In genomic region chr12:4153343-4153892, GRCh38 we compare ENCODE assay signal across 8 cellular contexts.
DNase-seq lines count a peak whose midpoint lies in the region; ATAC-seq and TF ChIP-seq lines count a peak whose summit lies in the region.

No MANE protein-coding gene starts in this region.

- H3K36me3 Mint-ChIP-seq in dendritic cell treated with granulocyte-macrophage colony-stimulating factor and Interleukin-4, amounts not matched to agents 40 ng/mL and 50 ng/mL, for 4 days (ENCODE audit: low read depth), result no peaks in the 10 kb centered on the region
- no peaks in the 10 kb centered on the region for H3K36me3 Mint-ChIP-seq in stimulated activated naive CD8-positive, alpha-beta T cell treated with anti-CD3 and anti-CD28 coated beads, Interleukin-15, Interleukin-2, amounts not matched to agents 100 ng/mL and 50 ng/mL, for 24 hours (ENCODE audit: low read depth)

- peak; percentile 48 for TF ChIP-seq POLR2A in GM18505 (IDR thresholded peaks at IDR 0.05; ENCODE audit: borderline replicate concordance, extremely low read depth, insufficient read depth, insufficient read length)

- H3K9me3 Mint-ChIP-seq in dendritic cell treated with granulocyte-macrophage colony-stimulating factor and Interleukin-4, amounts not matched to agents 40 ng/mL and 50 ng/mL, for 4 days, result no peaks in the 10 kb centered on the region
- no peaks in the 10 kb centered on the region for H3K9me3 Mint-ChIP-seq in stimulated activated naive CD8-positive, alpha-beta T cell treated with anti-CD3 and anti-CD28 coated beads, Interleukin-15, Interleukin-2, amounts not matched to agents 100 ng/mL and 50 ng/mL, for 24 hours

- no peaks in the 10 kb centered on the region for H3F3A ChIP-seq in SU-DHL-6 (ENCODE audit: insufficient read depth)

- no peak overlapping the region for H3K4me3 ChIP-seq in SU-DHL-6 (ENCODE audit: insufficient read depth, low read length, poor library complexity, severe bottlenecking)

- no peaks in the 10 kb centered on the region for H3K79me2 ChIP-seq in SU-DHL-6 (ENCODE audit: insufficient read depth, low read length)

- TF ChIP-seq CTCF in SU-DHL-6 (IDR thresholded peaks at IDR 0.05; ENCODE audit: insufficient read depth, low read length, poor library complexity, severe bottlenecking), result no peak

- peaks cover 32% of the 10 kb centered on the region for H3K27me3 Mint-ChIP-seq in dendritic cell treated with granulocyte-macrophage colony-stimulating factor and Interleukin-4, amounts not matched to agents 40 ng/mL and 50 ng/mL, for 4 days
- no peaks in the 10 kb centered on the region for H3K27me3 Mint-ChIP-seq in stimulated activated naive CD8-positive, alpha-beta T cell treated with anti-CD3 and anti-CD28 coated beads, Interleukin-15, Interleukin-2, amounts not matched to agents 100 ng/mL and 50 ng/mL, for 24 hours

- intact Hi-C loops in dendritic cell treated with granulocyte-macrophage colony-stimulating factor and Interleukin-4, amounts not matched to agents 40 ng/mL and 50 ng/mL, for 4 days (cut with micrococcal nuclease), result loop anchor here (10.0 kb wide), 1 partner anchor 61 kb away; no protein-coding TSS in a partner anchor

- no peaks in the 10 kb centered on the region for H3K36me3 ChIP-seq in SU-DHL-6 (ENCODE audit: low read length)

- H2AFZ ChIP-seq in SU-DHL-6 (ENCODE audit: low read depth, low read length, severe bottlenecking), result peak overlapping the region; percentile 75

- H3K9ac ChIP-seq in SU-DHL-6 (ENCODE audit: low read length), result no peak overlapping the region

- DNase-seq in middle frontal gyrus (ENCODE audit: extremely low spot score, low spot score), result no peak
- no peak for DNase-seq in NCI-H446 treated with DMSO at 0.1 percent for 48 hours (lab: John Stamatoyannopoulos, UW)
- no peak for DNase-seq in amygdala (lab: John Stamatoyannopoulos, UW)

- peak overlapping the region; percentile 65 for H3K27ac Mint-ChIP-seq in dendritic cell treated with granulocyte-macrophage colony-stimulating factor and Interleukin-4, amounts not matched to agents 40 ng/mL and 50 ng/mL, for 4 days
- peak overlapping the region; percentile 95 for H3K27ac Mint-ChIP-seq in stimulated activated naive CD8-positive, alpha-beta T cell treated with anti-CD3 and anti-CD28 coated beads, Interleukin-15, Interleukin-2, amounts not matched to agents 100 ng/mL and 50 ng/mL, for 24 hours

- ATAC-seq in GM18505 (IDR thresholded peaks at IDR 0.05; ENCODE audit: unreplicated experiment), result peak; percentile 61
- ATAC-seq in HG02623 (IDR thresholded peaks at IDR 0.05; ENCODE audit: unreplicated experiment), result peak; percentile 75

- H3K4me1 Mint-ChIP-seq in dendritic cell treated with granulocyte-macrophage colony-stimulating factor and Interleukin-4, amounts not matched to agents 40 ng/mL and 50 ng/mL, for 4 days (ENCODE audit: low read depth), result peaks cover 50% of the 10 kb centered on the region
- H3K4me1 Mint-ChIP-seq in stimulated activated naive CD8-positive, alpha-beta T cell treated with anti-CD3 and anti-CD28 coated beads, Interleukin-15, Interleukin-2, amounts not matched to agents 100 ng/mL and 50 ng/mL, for 24 hours (ENCODE audit: low read depth), result peaks cover 95% of the 10 kb centered on the region

- H3K27me3 ChIP-seq in SU-DHL-6 (ENCODE audit: low read length), result no peaks in the 10 kb centered on the region

- H3K9me2 ChIP-seq in SU-DHL-6 (replicated peaks; ENCODE audit: insufficient read depth, low read length), result no peaks in the 10 kb centered on the region

- H4K20me1 ChIP-seq in SU-DHL-6 (ENCODE audit: low read depth, low read length), result no peaks in the 10 kb centered on the region

- no peak overlapping the region; the same call in 1 of the 2 replicates for H3K27ac ChIP-seq in SU-DHL-6 (ENCODE audit: low read depth, low read length)

- peak overlapping the region; percentile 29 for H3K4me2 ChIP-seq in SU-DHL-6 (ENCODE audit: low read depth, low read length, poor library complexity, severe bottlenecking)

- H3K4me3 Mint-ChIP-seq in dendritic cell treated with granulocyte-macrophage colony-stimulating factor and Interleukin-4, amounts not matched to agents 40 ng/mL and 50 ng/mL, for 4 days, result no peak overlapping the region
- H3K4me3 Mint-ChIP-seq in stimulated activated naive CD8-positive, alpha-beta T cell treated with anti-CD3 and anti-CD28 coated beads, Interleukin-15, Interleukin-2, amounts not matched to agents 100 ng/mL and 50 ng/mL, for 24 hours, result peak overlapping the region; percentile 61

- no peaks in the 10 kb centered on the region for H3K9me3 ChIP-seq in SU-DHL-6 (ENCODE audit: insufficient read depth, low read length)
